ENCODE assay signal across 8 cellular contexts in genomic region chr4:6199344-6199921, GRCh38. TPM values are rescaled to one million over a fixed set of nuclear protein-coding genes. Genes with fewer than 3 reads are reported as not detected.
DNase-seq lines count a peak whose midpoint lies in the region; ATAC-seq and TF ChIP-seq lines count a peak whose summit lies in the region.

No MANE protein-coding gene starts in this region.

- peaks cover 3% of the 10 kb centered on the region for H3K36me3 Mint-ChIP-seq in activated CD4-positive, alpha-beta T cell treated with anti-CD3 and anti-CD28 coated beads for 36 hours (ENCODE audit: low read depth)

- CTCF ChIA-PET in activated CD4-positive, alpha-beta T cell treated with anti-CD3 and anti-CD28 coated beads for 36 hours (lab: Charles Lee) = interaction anchor here (1.0 kb wide), 1 partner anchor 50 kb away, joined by 4 read pairs; no protein-coding TSS in a partner anchor

- H3K4me3 ChIP-seq in iPS-18c (ENCODE audit: insufficient read depth, low read depth, low read length) (peak overlapping the region; percentile 71), testis (peak overlapping the region; percentile 55 to 64)

- 0% methylated on average over 34 of the region's 60 CpGs; no CpG with 5 or more reads in 1 of the 2 donors for WGBS in testis, 2 donors

- peaks cover 26% of the 10 kb centered on the region for H3K4me1 Mint-ChIP-seq in activated CD4-positive, alpha-beta T cell treated with anti-CD3 and anti-CD28 coated beads for 36 hours

- intact Hi-C loops in activated CD4-positive, alpha-beta T cell treated with anti-CD3 and anti-CD28 coated beads for 36 hours (cut with DNase I, micrococcal nuclease) = loop anchor here in 1 of 2 experiments (2.0 kb wide), 1 partner anchor 19 kb away; no protein-coding TSS in a partner anchor
- intact Hi-C loops in testis (cut with DNase I; ENCODE audit: low total_unique reads) = no loop called here

- H3K9me3 ChIP-seq in iPS-18c (ENCODE audit: control insufficient read depth, insufficient read depth, low read length) = peaks cover 4% of the 10 kb centered on the region
- H3K9me3 ChIP-seq in testis = no peaks in the 10 kb centered on the region

- peaks cover 7% of the 10 kb centered on the region for H3K9me3 Mint-ChIP-seq in activated CD4-positive, alpha-beta T cell treated with anti-CD3 and anti-CD28 coated beads for 36 hours (ENCODE audit: low read depth)

- no peak for ATAC-seq in activated CD4-positive, alpha-beta T cell treated with anti-CD3 and anti-CD28 coated beads for 36 hours
- ATAC-seq in HG03045 (IDR thresholded peaks at IDR 0.05; ENCODE audit: unreplicated experiment) = no peak

- H3K27ac ChIP-seq in testis = no peak overlapping the region

- peaks cover 12% of the 10 kb centered on the region for H3K4me1 ChIP-seq in testis

- POLR2A ChIA-PET in activated CD4-positive, alpha-beta T cell treated with anti-CD3 and anti-CD28 coated beads for 36 hours (lab: Charles Lee) = interaction anchor here (1.4 kb wide), 1 partner anchor 16 kb away, joined by 6 read pairs; no protein-coding TSS in a partner anchor

- H3K36me3 ChIP-seq in testis (ENCODE audit: low read depth, missing control alignments) = no peaks in the 10 kb centered on the region

- DNase-seq in activated CD4-positive, alpha-beta T cell treated with anti-CD3 and anti-CD28 coated beads for 36 hours = peak; percentile 31
- DNase-seq in activated CD4-positive, alpha-beta T cell treated with anti-CD3 and anti-CD28 coated beads for 1 hour = no peak
- peak; percentile 77 for DNase-seq in activated CD8-positive, alpha-beta memory T cell treated with anti-CD3 and anti-CD28 coated beads for 24 hours
- DNase-seq in testis = no peak
- DNase-seq in AG20443 (ENCODE audit: low spot score) = no peak
- DNase-seq in ureter (ENCODE audit: low spot score) = no peak

- peak overlapping the region; percentile 68 for H3K4me3 Mint-ChIP-seq in activated CD4-positive, alpha-beta T cell treated with anti-CD3 and anti-CD28 coated beads for 36 hours

- TF ChIP-seq CTCF in testis (IDR thresholded peaks at IDR 0.05) = no peak

- no peak overlapping the region for H3K27ac Mint-ChIP-seq in activated CD4-positive, alpha-beta T cell treated with anti-CD3 and anti-CD28 coated beads for 36 hours

- no peak for TF ChIP-seq POLR2A in testis (IDR thresholded peaks at IDR 0.05)

- H3K27me3 Mint-ChIP-seq in activated CD4-positive, alpha-beta T cell treated with anti-CD3 and anti-CD28 coated beads for 36 hours = peaks cover 42% of the 10 kb centered on the region

- H3K27me3 ChIP-seq in testis = no peaks in the 10 kb centered on the region

RNA-seq across cellular contexts. Expression of gene JAKMIP1, which starts 0.9 kb away (rescaled TPM):
- total RNA-seq in activated CD4-positive, alpha-beta T cell treated with anti-CD3 and anti-CD28 coated beads for 36 hours = 1 to 10 TPM; 3.1 to 3.9 TPM
- total RNA-seq in testis (10 to 100 TPM; 15.2 to 18.1 TPM), ureter (0.29 TPM)
- polyA plus RNA-seq in testis (ENCODE audit: insufficient read depth, low read depth, low replicate concordance) = 10.7 TPM

Comparison
In these comparisons a context has a peak if more than half of its experiments do, and no peak if none do; other contexts are left out.
1. DNase-seq: peak in activated CD4-positive, alpha-beta T cell treated with anti-CD3 and anti-CD28 coated beads for 36 hours (single experiment) and activated CD8-positive, alpha-beta memory T cell treated with anti-CD3 and anti-CD28 coated beads for 24 hours (single experiment); none in activated CD4-positive, alpha-beta T cell treated with anti-CD3 and anti-CD28 coated beads for 1 hour (single experiment), testis (single experiment), AG20443 (single experiment) and ureter (single experiment).